In the genomic region with DNA sequence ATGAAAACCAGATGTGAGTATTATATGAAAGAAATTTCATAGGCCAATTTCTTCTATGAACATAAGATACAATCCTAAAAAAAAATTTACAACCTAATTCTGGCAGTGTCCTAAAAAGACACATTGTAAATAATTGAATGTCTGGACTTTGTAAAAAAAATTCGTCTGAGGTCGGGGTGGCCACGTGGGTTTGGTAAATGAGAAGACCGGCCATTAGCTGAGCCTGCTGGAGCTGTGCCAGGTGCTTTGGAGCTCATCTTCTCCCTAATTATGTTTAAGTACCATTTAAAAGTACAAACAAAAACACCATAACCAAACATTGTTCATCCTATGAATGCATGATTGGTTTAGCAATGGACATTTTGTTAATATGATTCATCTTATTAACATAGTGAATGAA, we compare ENCODE assay signal across 24 cellular contexts. TPM values are rescaled to one million over a fixed set of nuclear protein-coding genes. Genes with fewer than 3 reads are reported as not detected.
DNase-seq lines count a peak whose midpoint lies in the region; ATAC-seq and TF ChIP-seq lines count a peak whose summit lies in the region.
"Had no signal": no experiment of that assay in that cellular context is flagged by ENCODE, and none has a peak within 500 bp of the region (broad histone marks: within the 10 kb centered on the region; RNA-seq: fewer than 3 reads in every experiment).

No MANE protein-coding gene starts in this region.

- TF ChIP-seq EP300 in gastroesophageal sphincter (IDR thresholded peaks at IDR 0.05), result no peak

- intact Hi-C loops in left ventricle myocardium superior (cut with micrococcal nuclease), result no loop called here

- peak; percentile 76 for DNase-seq in COR-L47 (lab: John Stamatoyannopoulos, UW)
- peak; percentile 88 for DNase-seq in NCI-H1092 (lab: John Stamatoyannopoulos, UW)
- DNase-seq in NCI-H2029 treated with DMSO at 0.1 percent for 48 hours (lab: John Stamatoyannopoulos, UW), result peak; percentile 80
- peak; percentile 97 for DNase-seq in NCI-H748 (lab: John Stamatoyannopoulos, UW; ENCODE audit: unreplicated experiment)
- no peak for DNase-seq in epidermal melanocyte (ENCODE audit: insufficient read length, low spot score)
- DNase-seq in left ventricle myocardium superior, result no peak
- DNase-seq: activated CD4-positive, alpha-beta T cell treated with anti-CD3 and anti-CD28 coated beads, Interleukin-2, amount 10 ng/mL, durations not matched to agents 7 days and 5 days; activated naive CD4-positive, alpha-beta T cell treated with anti-CD3 and anti-CD28 coated beads for 36 hours; amniotic stem cell; effector CD8-positive, alpha-beta T cell; foreskin melanocyte; GOT3; hypothalamus; left lung; naive B cell; NCI-H524 treated with DMSO at 0.1 percent for 48 hours; trophoblast cell; WERI-Rb-1 had no signal

- H3K27ac ChIP-seq in gastroesophageal sphincter, result no peak overlapping the region
- H3K27ac ChIP-seq: C4-2B, esophagus muscularis mucosa, left lung, WERI-Rb-1 had no signal

- peaks cover 40% of the 10 kb centered on the region for H3K27me3 ChIP-seq in gastroesophageal sphincter

- H3K9me3 ChIP-seq in gastroesophageal sphincter, result peaks cover 0 to 7% (median 0%) of the 10 kb centered on the region in 3 donors
- H3K9me3 ChIP-seq: esophagus muscularis mucosa, left lung had no signal

- no peaks in the 10 kb centered on the region for H3K36me3 ChIP-seq in gastroesophageal sphincter
- H3K36me3 ChIP-seq: esophagus muscularis mucosa, left lung, WERI-Rb-1 had no signal

- no peak for TF ChIP-seq CTCF in gastroesophageal sphincter (IDR thresholded peaks at IDR 0.05)

- ATAC-seq in gastroesophageal sphincter, result no peak
- ATAC-seq in left ventricle myocardium superior, result no peak
- ATAC-seq in esophagus mucosa, result no peak
- ATAC-seq: left lung had no signal

- TF ChIP-seq POLR2A in gastroesophageal sphincter (IDR thresholded peaks at IDR 0.05), result no peak

- no peak overlapping the region for H3K4me3 ChIP-seq in gastroesophageal sphincter
- H3K4me3 ChIP-seq: esophagus muscularis mucosa, left lung had no signal

- no peaks in the 10 kb centered on the region for H3K4me1 ChIP-seq in gastroesophageal sphincter
- H3K4me1 ChIP-seq: esophagus muscularis mucosa, left lung had no signal

- 44 to 63% methylated on average over 4 of the region's 4 CpGs for WGBS in gastroesophageal sphincter (ENCODE audit: low coverage in 1 of 2), 2 donors

RNA-seq across cellular contexts. Expression of a gene that starts 26.7 kb away (rescaled TPM):
- total RNA-seq in gastroesophageal sphincter, result 1 to 10 TPM in 2 of 4 donors, under 1 TPM in 2; 0.54 to 4.3 (median 1.5) TPM
- 0.92 TPM for total RNA-seq in left ventricle myocardium superior
- total RNA-seq in esophagus mucosa, result 0.44 TPM
- total RNA-seq: activated naive CD4-positive, alpha-beta T cell treated with anti-CD3 and anti-CD28 coated beads for 36 hours; LHCN-M2; pulmonary artery endothelial cell had no signal

Comparison
In these comparisons a context has a peak if more than half of its experiments do, and no peak if none do; other contexts are left out.
1. DNase-seq: peak in COR-L47 (single experiment), NCI-H1092 (single experiment), NCI-H2029 treated with DMSO at 0.1 percent for 48 hours (single experiment) and NCI-H748 (single experiment); none in epidermal melanocyte (single experiment) and left ventricle myocardium superior (single experiment).